18 cellular contexts compared by ENCODE assay signal in genomic region chr16:3038256-3038655, GRCh38. TPM values are rescaled to one million over a fixed set of nuclear protein-coding genes. Genes with fewer than 3 reads are reported as not detected.
DNase-seq lines count a peak whose midpoint lies in the region; ATAC-seq, FAIRE-seq and TF ChIP-seq lines count a peak whose summit lies in the region.
"Had no signal": no experiment of that assay in that cellular context is flagged by ENCODE, and none has a peak within 500 bp of the region (broad histone marks: within the 10 kb centered on the region; RNA-seq: fewer than 3 reads in every experiment).

No MANE protein-coding gene starts in this region.

- no peak for TF ChIP-seq CTCF in Calu3 (IDR thresholded peaks at IDR 0.05; ENCODE audit: unreplicated experiment)
- no peak for TF ChIP-seq CTCF in K562 (IDR thresholded peaks at IDR 0.05 in 2 of 3, conservative IDR thresholded peaks at IDR 0.05 in 1 of 3; ENCODE audit: insufficient read depth in 2 of 3, low read depth in 1 of 3, low read length in 3 of 3)
- no peak for TF ChIP-seq CTCF in left lung (IDR thresholded peaks at IDR 0.05)

- no peak for TF ChIP-seq POLR2A in K562 (conservative IDR thresholded peaks at IDR 0.05)

- in situ Hi-C loops in K562 (cut with MboI) = no loop called here

- peak overlapping the region; percentile 74 for H3K4me3 Mint-ChIP-seq in Calu3 (ENCODE audit: low read depth, unreplicated experiment)
- H3K4me3 Mint-ChIP-seq in naive thymus-derived CD4-positive, alpha-beta T cell = no peak overlapping the region
- no peak overlapping the region for H3K4me3 Mint-ChIP-seq in activated CD4-positive, alpha-beta memory T cell treated with anti-CD3 and anti-CD28 coated beads for 36 hours
- H3K4me3 Mint-ChIP-seq: activated B cell treated with CpG ODN at 0.5 μM for 24 hours; immature natural killer cell; stimulated activated naive B cell treated with anti-CD40 and anti-IgM and Interleukin-4, amounts not matched to agents 10 μg/mL and 1 μg/mL and 100 μg/mL, for 72 hours had no signal

- H3K4me3 ChIP-seq in HUES64 (ENCODE audit: low read length) = no peak overlapping the region
- H3K4me3 ChIP-seq in K562 = no peak overlapping the region
- no peak overlapping the region for H3K4me3 ChIP-seq in left lung
- H3K4me3 ChIP-seq in naive thymus-derived CD4-positive, alpha-beta T cell (ENCODE audit: low read length) = no peak overlapping the region
- H3K4me3 ChIP-seq: SK-N-MC had no signal

- FAIRE-seq in K562 (lab: Jason Lieb, UNC) = no peak
- FAIRE-seq: GM12892 had no signal

- no peaks in the 10 kb centered on the region for H3K9me1 ChIP-seq in K562 (ENCODE audit: control insufficient read depth, insufficient read depth, low read length)

- no peak overlapping the region for H2AFZ ChIP-seq in K562 (ENCODE audit: low read depth, low read length)

- CTCF ChIA-PET in Calu3 (lab: Charles Lee) (interaction anchor here (0.7 to 2.3 kb wide), 6 partner anchors 10 to 120 kb away, joined by 3 to 10 read pairs (median 5); no protein-coding TSS in a partner anchor), K562 (lab: Yijun Ruan, JAX; ENCODE audit: low intra/inter-chr PET ratio) (no interaction called here)
- CTCF ChIA-PET in naive thymus-derived CD4-positive, alpha-beta T cell (lab: Charles Lee) = interaction anchor here (0.8 to 1.4 kb wide), 2 partner anchors 8 to 10 kb away, joined by 4 to 5 read pairs; no protein-coding TSS in a partner anchor
- CTCF ChIA-PET in activated CD4-positive, alpha-beta memory T cell treated with anti-CD3 and anti-CD28 coated beads for 36 hours (lab: Charles Lee) = interaction anchor here (0.7 to 3.5 kb wide), 2 partner anchors 9 to 93 kb away, joined by 3 to 32 read pairs; no protein-coding TSS in a partner anchor

- no peaks in the 10 kb centered on the region for H3K79me2 ChIP-seq in K562 (ENCODE audit: control insufficient read depth, insufficient read depth, low read length)

- WGBS in HUES64 = 68% methylated on average over 11 of the region's 11 CpGs
- 6% methylated on average over 11 of the region's 11 CpGs for WGBS in K562 (ENCODE audit: insufficient coverage, low coverage, missing lambda C conversion rate)

- H3K27me3 Mint-ChIP-seq in Calu3 (ENCODE audit: unreplicated experiment) = peaks cover under 1% of the 10 kb centered on the region
- peaks cover 53 to 69% (median 61%) of the 10 kb centered on the region in 5 donors for H3K27me3 Mint-ChIP-seq in naive thymus-derived CD4-positive, alpha-beta T cell
- H3K27me3 Mint-ChIP-seq in activated CD4-positive, alpha-beta memory T cell treated with anti-CD3 and anti-CD28 coated beads for 36 hours = peaks cover 51% of the 10 kb centered on the region

- H3K4me2 ChIP-seq in K562 (ENCODE audit: insufficient read depth, low read length) = no peak overlapping the region

- H3K9ac ChIP-seq in HUES64 (ENCODE audit: low read depth, low read length) (peak overlapping the region; percentile 14; the same call in 1 of the 2 replicates), K562 (ENCODE audit: insufficient read depth in 1 of 2, low read depth in 2 of 2, low read length in 2 of 2) (peak overlapping the region in 1 of 2 experiments; percentile 17; a peak in 1 of 4 replicates)

- H3K27ac ChIP-seq in HUES64 (ENCODE audit: low read depth, low read length) (peak overlapping the region; percentile 52; the same call in 1 of the 2 replicates), K562 (ENCODE audit: extremely low read depth, low read depth, low read length) (no peak overlapping the region), left lung (no peak overlapping the region)
- H3K27ac ChIP-seq in naive thymus-derived CD4-positive, alpha-beta T cell (ENCODE audit: low read depth, low read length) = no peak overlapping the region
- H3K27ac ChIP-seq: HL-60, SK-N-MC had no signal

- BruUV-seq in Calu3 (replicated peaks; lab: Mats Ljungman, UMichigan) (no TSS peak), K562 (replicated peaks; lab: Mats Ljungman, UMichigan) (no TSS peak)

- intact Hi-C loops in Calu3 (cut with micrococcal nuclease; ENCODE audit: unreplicated experiment) (no loop called here), K562 (cut with micrococcal nuclease) (no loop called here), left lung (cut with DNase I) (no loop called here)
- intact Hi-C loops in naive thymus-derived CD4-positive, alpha-beta T cell (cut with micrococcal nuclease) = no loop called here
- intact Hi-C loops in activated CD4-positive, alpha-beta memory T cell treated with anti-CD3 and anti-CD28 coated beads for 36 hours (cut with micrococcal nuclease) = no loop called here

- peaks cover 8% of the 10 kb centered on the region for H4K20me1 ChIP-seq in K562 (replicated peaks; ENCODE audit: control insufficient read depth, insufficient read depth, low read length)

- TF ChIP-seq RAD21 in K562 (CRISPR knock-in tag; conservative IDR thresholded peaks at IDR 0.05 in 1 of 2, IDR thresholded peaks at IDR 0.05 in 1 of 2) = no peak

- POLR2A ChIA-PET in K562 (lab: Yijun Ruan, JAX) = interaction anchor here (0.6 to 1.0 kb wide), 3 partner anchors 38 to 197 kb away, joined by 3 read pairs; partner anchors contain the start of gene ZNF200
- POLR2A ChIA-PET in naive thymus-derived CD4-positive, alpha-beta T cell (lab: Charles Lee) = interaction anchor here (0.9 to 1.6 kb wide), 5 partner anchors 9 to 92 kb away, joined by 3 to 5 read pairs (median 3); no protein-coding TSS in a partner anchor
- POLR2A ChIA-PET in activated CD4-positive, alpha-beta memory T cell treated with anti-CD3 and anti-CD28 coated beads for 36 hours (lab: Charles Lee) = interaction anchor here (1.7 kb wide), 1 partner anchor 27 kb away, joined by 4 read pairs; the partner anchor contains the start of gene IL32

- DNase-seq in Calu3 = peak; percentile 79
- no peak for DNase-seq in K562 (ENCODE audit: extremely low read depth in 1 of 4, low spot score in 3 of 4)
- DNase-seq in left lung = no peak
- no peak for DNase-seq in NCI-H774 (lab: John Stamatoyannopoulos, UW)
- DNase-seq in naive thymus-derived CD4-positive, alpha-beta T cell = no peak
- DNase-seq in SIG-M5 (lab: John Stamatoyannopoulos, UW) = no peak
- DNase-seq in activated CD4-positive, alpha-beta memory T cell treated with anti-CD3 and anti-CD28 coated beads for 36 hours = no peak
- DNase-seq: activated B cell treated with CpG ODN at 0.5 μM for 24 hours; immature natural killer cell; MM.1S; stimulated activated CD4-positive, alpha-beta T cell treated with anti-CD3 and anti-CD28 coated beads, Interleukin-4, amount 100 ng/mL, for 4 hours; stimulated activated naive B cell treated with anti-CD40 and anti-IgM and Interleukin-4, amounts not matched to agents 10 μg/mL and 1 μg/mL and 100 μg/mL, for 72 hours had no signal

- peaks cover 9% of the 10 kb centered on the region for H3K4me1 Mint-ChIP-seq in Calu3 (ENCODE audit: low read depth, unreplicated experiment)
- peaks cover 0 to 11% (median 9%) of the 10 kb centered on the region in 7 donors for H3K4me1 Mint-ChIP-seq in naive thymus-derived CD4-positive, alpha-beta T cell
- H3K4me1 Mint-ChIP-seq in activated CD4-positive, alpha-beta memory T cell treated with anti-CD3 and anti-CD28 coated beads for 36 hours (ENCODE audit: low read depth) = peaks cover 14% of the 10 kb centered on the region

- peak overlapping the region; percentile 35 for H3K27ac Mint-ChIP-seq in Calu3 (ENCODE audit: unreplicated experiment)
- H3K27ac Mint-ChIP-seq in naive thymus-derived CD4-positive, alpha-beta T cell = no peak overlapping the region
- H3K27ac Mint-ChIP-seq in activated CD4-positive, alpha-beta memory T cell treated with anti-CD3 and anti-CD28 coated beads for 36 hours = no peak overlapping the region
- H3K27ac Mint-ChIP-seq: activated B cell treated with CpG ODN at 0.5 μM for 24 hours; immature natural killer cell; stimulated activated naive B cell treated with anti-CD40 and anti-IgM and Interleukin-4, amounts not matched to agents 10 μg/mL and 1 μg/mL and 100 μg/mL, for 72 hours had no signal

- peaks cover 58% of the 10 kb centered on the region for H3K27me3 ChIP-seq in HUES64 (ENCODE audit: insufficient read depth, low read length)
- peaks cover 54 to 67% of the 10 kb centered on the region in 2 experiments for H3K27me3 ChIP-seq in K562 (ENCODE audit: control insufficient read depth in 2 of 2, insufficient read depth in 2 of 2, low read length in 2 of 2)
- peaks cover 36 to 98% of the 10 kb centered on the region in 2 donors for H3K27me3 ChIP-seq in left lung
- peaks cover 12 to 48% of the 10 kb centered on the region in 2 donors for H3K27me3 ChIP-seq in naive thymus-derived CD4-positive, alpha-beta T cell (ENCODE audit: control insufficient read depth in 2 of 2, insufficient read depth in 2 of 2, low read length in 2 of 2)

- no peaks in the 10 kb centered on the region for H3K9me3 Mint-ChIP-seq in Calu3 (ENCODE audit: low read depth, unreplicated experiment)
- H3K9me3 Mint-ChIP-seq in naive thymus-derived CD4-positive, alpha-beta T cell = no peaks in the 10 kb centered on the region
- H3K9me3 Mint-ChIP-seq in activated CD4-positive, alpha-beta memory T cell treated with anti-CD3 and anti-CD28 coated beads for 36 hours = no peaks in the 10 kb centered on the region
- H3K9me3 Mint-ChIP-seq: activated B cell treated with CpG ODN at 0.5 μM for 24 hours; immature natural killer cell; stimulated activated naive B cell treated with anti-CD40 and anti-IgM and Interleukin-4, amounts not matched to agents 10 μg/mL and 1 μg/mL and 100 μg/mL, for 72 hours had no signal

- H3K36me3 Mint-ChIP-seq in Calu3 (ENCODE audit: insufficient read depth, unreplicated experiment) = peaks cover 36% of the 10 kb centered on the region
- H3K36me3 Mint-ChIP-seq in naive thymus-derived CD4-positive, alpha-beta T cell = no peaks in the 10 kb centered on the region
- H3K36me3 Mint-ChIP-seq in activated CD4-positive, alpha-beta memory T cell treated with anti-CD3 and anti-CD28 coated beads for 36 hours = no peaks in the 10 kb centered on the region
- H3K36me3 Mint-ChIP-seq: immature natural killer cell had no signal

- TF ChIP-seq EP300 in K562 (IDR thresholded peaks at IDR 0.05; ENCODE audit: low read length) = no peak

- H3K9me3 ChIP-seq in HUES64 (ENCODE audit: insufficient read depth, low read depth, low read length) (no peaks in the 10 kb centered on the region), K562 (replicated peaks; ENCODE audit: control insufficient read depth, insufficient read depth, low read depth, low read length) (no peaks in the 10 kb centered on the region), left lung (no peaks in the 10 kb centered on the region)
- H3K9me3 ChIP-seq in naive thymus-derived CD4-positive, alpha-beta T cell (ENCODE audit: control insufficient read depth in 2 of 3, low read length in 3 of 3) = no peaks in the 10 kb centered on the region

- H3K36me3 ChIP-seq in HUES64 (ENCODE audit: insufficient read depth, low read length) = no peaks in the 10 kb centered on the region
- no peaks in the 10 kb centered on the region for H3K36me3 ChIP-seq in K562 (ENCODE audit: control insufficient read depth, insufficient read depth, low read length)
- no peaks in the 10 kb centered on the region for H3K36me3 ChIP-seq in left lung
- H3K36me3 ChIP-seq in naive thymus-derived CD4-positive, alpha-beta T cell (ENCODE audit: control insufficient read depth in 2 of 3, insufficient read depth in 3 of 3, low read length in 3 of 3) = no peaks in the 10 kb centered on the region

- peak; percentile 61 for ATAC-seq in K562
- ATAC-seq in left lung = peak; percentile 27
- no peak for ATAC-seq in naive thymus-derived CD4-positive, alpha-beta T cell
- ATAC-seq: stimulated activated naive B cell treated with anti-CD40 and anti-IgM and Interleukin-4, amounts not matched to agents 10 μg/mL and 1 μg/mL and 100 μg/mL, for 72 hours had no signal

- H3K4me1 ChIP-seq in HUES64 (ENCODE audit: insufficient read depth, low read length) (peaks cover 5% of the 10 kb centered on the region; the same call in 1 of the 2 replicates), K562 (replicated peaks in 1 of 2; ENCODE audit: control insufficient read depth in 2 of 2, insufficient read depth in 2 of 2, low read length in 2 of 2) (peaks cover 0 to 16% of the 10 kb centered on the region in 2 experiments; a peak in 2 of 5 replicates), left lung (peaks cover 0 to 19% of the 10 kb centered on the region in 2 donors)
- peaks cover 0 to 6% of the 10 kb centered on the region in 2 donors for H3K4me1 ChIP-seq in naive thymus-derived CD4-positive, alpha-beta T cell (ENCODE audit: control insufficient read depth in 2 of 2, insufficient read depth in 2 of 2, low read length in 2 of 2)

RNA-seq across cellular contexts. Expression of gene BICDL2, which starts 1.5 kb away (rescaled TPM):
- 59.4 and 70.9 TPM in 2 replicates for total RNA-seq in Calu3 (2022)
- polyA plus RNA-seq in HUES64 (2013, experiment 1 of 2) = 1.7 TPM
- polyA plus RNA-seq in HUES64 (2013, experiment 2 of 2) = 2.1 TPM
- total RNA-seq in K562 (2011; cell fraction: chromatin; rRNA removed; ENCODE audit: low replicate concordance) = 0.23 and 0.65 TPM in 2 replicates
- total RNA-seq in K562 (2011; cell fraction: nucleolus; rRNA removed) = 1.1 and 1.2 TPM in 2 replicates
- 0.29 and 0.46 TPM in 2 replicates for total RNA-seq in K562 (2011; cell fraction: nucleoplasm; rRNA removed)
- 0.09 and 0.12 TPM in 2 replicates for total RNA-seq in K562 (2014; rRNA removed)
- total RNA-seq in K562 (2014; rRNA removed; fragmentation: Illumina TruSeq; extraction: Trizol) = not detected in 2 replicates
- total RNA-seq in K562 (2015; rRNA removed; fragmentation: Illumina TruSeq; extraction: Trizol) = 0.08 TPM in 1 of 2 replicates, not detected in the other
- total RNA-seq in K562 (2021) = 0.09 TPM in 2 replicates
- 0.18 and 0.28 TPM in 2 replicates for polyA plus RNA-seq in K562 (2011; rRNA removed)
- 0.32 and 0.63 TPM in 2 replicates for polyA plus RNA-seq in K562 (2011; cell fraction: cytosol; rRNA removed)
- polyA plus RNA-seq in K562 (2011; cell fraction: nucleus; rRNA removed) = 0.28 and 0.41 TPM in 2 replicates
- polyA plus RNA-seq in K562 (2012) = 0.17 and 0.27 TPM in 2 replicates
- not detected in 2 replicates for polyA plus RNA-seq in K562 (2014; fragmentation: Illumina TruSeq; extraction: Trizol)
- not detected for polyA plus RNA-seq in K562 (2014; fragmentation: Nextera tagmentation; extraction: Ambion mirVana)
- polyA plus RNA-seq in K562 (2014; rRNA removed) = not detected in 2 replicates
- polyA minus RNA-seq in K562 (2011; rRNA and poly(A)+ RNA removed) = not detected in 2 replicates
- 0.57 TPM in 1 of 2 replicates, not detected in the other for polyA minus RNA-seq in K562 (2011; cell fraction: cytosol; rRNA and poly(A)+ RNA removed)
- 0.44 and 0.54 TPM in 2 replicates for polyA minus RNA-seq in K562 (2011; cell fraction: nucleus; rRNA and poly(A)+ RNA removed)
- 10 to 100 TPM; 10.8 to 18.1 TPM for total RNA-seq in left lung
- 1 to 10 TPM in 1 of 5 experiments, not detected in 4; 1.0 TPM for total RNA-seq in naive thymus-derived CD4-positive, alpha-beta T cell
- polyA plus RNA-seq in naive thymus-derived CD4-positive, alpha-beta T cell = not detected
- total RNA-seq in activated CD4-positive, alpha-beta memory T cell treated with anti-CD3 and anti-CD28 coated beads for 36 hours = under 1 TPM; 0.40 to 0.46 TPM
- total RNA-seq: activated B cell treated with CpG ODN at 0.5 μM for 24 hours, myocyte, right cardiac atrium had no signal
- polyA plus RNA-seq: immature natural killer cell, right cardiac atrium had no signal

RNA-seq across cellular contexts. Expression of gene MMP25, which starts 8.1 kb away (rescaled TPM):
- total RNA-seq in Calu3 (2022) (0.27 and 0.31 TPM in 2 replicates), K562 (2014; rRNA removed) (not detected in 2 replicates), K562 (2014; rRNA removed; fragmentation: Illumina TruSeq; extraction: Trizol) (not detected in 2 replicates), K562 (2015; rRNA removed; fragmentation: Illumina TruSeq; extraction: Trizol) (0.04 TPM in 1 of 2 replicates, not detected in the other), K562 (2021) (0.09 TPM in 1 of 2 replicates, not detected in the other), left lung (10 to 100 TPM in 1 of 2 donors, 1 to 10 TPM in 1; 2.4 to 91.9 TPM)
- polyA plus RNA-seq in HUES64 (2013, experiment 1 of 2) = 8.3 TPM
- 8.9 TPM for polyA plus RNA-seq in HUES64 (2013, experiment 2 of 2)
- total RNA-seq in K562 (2011; cell fraction: chromatin; rRNA removed; ENCODE audit: low replicate concordance) = 0.14 TPM in 1 of 2 replicates, not detected in the other
- 0.17 TPM in 1 of 2 replicates, not detected in the other for total RNA-seq in K562 (2011; cell fraction: nucleolus; rRNA removed)
- 0.07 and 0.15 TPM in 2 replicates for total RNA-seq in K562 (2011; cell fraction: nucleoplasm; rRNA removed)
- polyA plus RNA-seq in K562 (2011; rRNA removed) (not detected in 2 replicates), K562 (2014; fragmentation: Illumina TruSeq; extraction: Trizol) (0.03 TPM in 1 of 2 replicates, not detected in the other), K562 (2014; fragmentation: Nextera tagmentation; extraction: Ambion mirVana) (not detected), K562 (2014; rRNA removed) (not detected in 2 replicates)
- polyA plus RNA-seq in K562 (2011; cell fraction: cytosol; rRNA removed) = 0.01 TPM in 1 of 2 replicates, not detected in the other
- 0.03 and 0.08 TPM in 2 replicates for polyA plus RNA-seq in K562 (2011; cell fraction: nucleus; rRNA removed)
- 0.51 and 0.58 TPM in 2 replicates for polyA plus RNA-seq in K562 (2012)
- polyA minus RNA-seq in K562 (2011; rRNA and poly(A)+ RNA removed) = not detected in 2 replicates
- 0.19 TPM in 1 of 2 replicates, not detected in the other for polyA minus RNA-seq in K562 (2011; cell fraction: cytosol; rRNA and poly(A)+ RNA removed)
- polyA minus RNA-seq in K562 (2011; cell fraction: nucleus; rRNA and poly(A)+ RNA removed) = not detected in 2 replicates
- 10 to 100 TPM in 2 of 5 experiments, 1 to 10 TPM in 1, under 1 TPM in 2; 0.73 to 64.4 (median 3.7) TPM for total RNA-seq in naive thymus-derived CD4-positive, alpha-beta T cell
- under 1 TPM; 0.64 to 0.93 TPM for polyA plus RNA-seq in naive thymus-derived CD4-positive, alpha-beta T cell
- total RNA-seq in activated CD4-positive, alpha-beta memory T cell treated with anti-CD3 and anti-CD28 coated beads for 36 hours = 1 to 10 TPM; 2.2 TPM

RNA-seq across cellular contexts. Expression of gene THOC6, which starts 14.4 kb away (rescaled TPM):
- 50.8 and 54.4 TPM in 2 replicates for total RNA-seq in Calu3 (2022)
- 53.2 TPM for polyA plus RNA-seq in HUES64 (2013, experiment 1 of 2)
- 46.4 TPM for polyA plus RNA-seq in HUES64 (2013, experiment 2 of 2)
- 53.2 and 110 TPM in 2 replicates for total RNA-seq in K562 (2011; cell fraction: chromatin; rRNA removed; ENCODE audit: low replicate concordance)
- 76.5 and 89.0 TPM in 2 replicates for total RNA-seq in K562 (2011; cell fraction: nucleolus; rRNA removed)
- total RNA-seq in K562 (2011; cell fraction: nucleoplasm; rRNA removed) = 47.3 and 55.1 TPM in 2 replicates
- total RNA-seq in K562 (2014; rRNA removed) = 51.2 and 66.7 TPM in 2 replicates
- total RNA-seq in K562 (2014; rRNA removed; fragmentation: Illumina TruSeq; extraction: Trizol) = 13.2 and 22.3 TPM in 2 replicates
- total RNA-seq in K562 (2015; rRNA removed; fragmentation: Illumina TruSeq; extraction: Trizol) = 42.7 and 46.7 TPM in 2 replicates
- 65.4 and 70.1 TPM in 2 replicates for total RNA-seq in K562 (2021)
- polyA plus RNA-seq in K562 (2011; rRNA removed) = 38.7 and 47.4 TPM in 2 replicates
- polyA plus RNA-seq in K562 (2011; cell fraction: cytosol; rRNA removed) = 53.0 and 93.1 TPM in 2 replicates
- 154 TPM in 2 replicates for polyA plus RNA-seq in K562 (2011; cell fraction: nucleus; rRNA removed)
- polyA plus RNA-seq in K562 (2012) = 65.3 and 65.6 TPM in 2 replicates
- 42.3 and 48.3 TPM in 2 replicates for polyA plus RNA-seq in K562 (2014; fragmentation: Illumina TruSeq; extraction: Trizol)
- 1 to 10 TPM; 2.5 to 5.5 TPM for polyA plus RNA-seq in K562 (2014; fragmentation: Nextera tagmentation; extraction: Ambion mirVana)
- polyA plus RNA-seq in K562 (2014; rRNA removed) = 64.5 and 66.6 TPM in 2 replicates
- polyA minus RNA-seq in K562 (2011; rRNA and poly(A)+ RNA removed) = 19.6 and 28.3 TPM in 2 replicates
- 32.0 and 41.0 TPM in 2 replicates for polyA minus RNA-seq in K562 (2011; cell fraction: cytosol; rRNA and poly(A)+ RNA removed)
- polyA minus RNA-seq in K562 (2011; cell fraction: nucleus; rRNA and poly(A)+ RNA removed) = 17.4 and 24.7 TPM in 2 replicates
- total RNA-seq in left lung = 10 to 100 TPM; 24.0 to 38.7 TPM
- total RNA-seq in naive thymus-derived CD4-positive, alpha-beta T cell = 10 to 100 TPM; 25.3 to 55.5 (median 26.0) TPM
- 10 to 100 TPM; 46.3 to 60.6 TPM for polyA plus RNA-seq in naive thymus-derived CD4-positive, alpha-beta T cell
- 10 to 100 TPM; 41.2 to 42.7 TPM for total RNA-seq in activated CD4-positive, alpha-beta memory T cell treated with anti-CD3 and anti-CD28 coated beads for 36 hours

RNA-seq across cellular contexts. Expression of gene HCFC1R1, which starts 14.5 kb away (rescaled TPM):
- 61.1 and 75.4 TPM in 2 replicates for total RNA-seq in Calu3 (2022)
- 64.6 TPM for polyA plus RNA-seq in HUES64 (2013, experiment 1 of 2)
- polyA plus RNA-seq in HUES64 (2013, experiment 2 of 2) = 74.2 TPM
- total RNA-seq in K562 (2011; cell fraction: chromatin; rRNA removed; ENCODE audit: low replicate concordance) = 4.0 and 6.9 TPM in 2 replicates
- total RNA-seq in K562 (2011; cell fraction: nucleolus; rRNA removed) = 7.2 and 7.8 TPM in 2 replicates
- total RNA-seq in K562 (2011; cell fraction: nucleoplasm; rRNA removed) = 2.9 and 7.3 TPM in 2 replicates
- 19.3 and 32.1 TPM in 2 replicates for total RNA-seq in K562 (2014; rRNA removed)
- 3.9 and 5.1 TPM in 2 replicates for total RNA-seq in K562 (2014; rRNA removed; fragmentation: Illumina TruSeq; extraction: Trizol)
- total RNA-seq in K562 (2015; rRNA removed; fragmentation: Illumina TruSeq; extraction: Trizol) = 9.4 and 11.2 TPM in 2 replicates
- 27.8 and 29.0 TPM in 2 replicates for total RNA-seq in K562 (2021)
- polyA plus RNA-seq in K562 (2011; rRNA removed) = 5.2 and 8.1 TPM in 2 replicates
- 14.9 and 33.5 TPM in 2 replicates for polyA plus RNA-seq in K562 (2011; cell fraction: cytosol; rRNA removed)
- polyA plus RNA-seq in K562 (2011; cell fraction: nucleus; rRNA removed) = 15.9 and 23.6 TPM in 2 replicates
- 33.0 and 38.8 TPM in 2 replicates for polyA plus RNA-seq in K562 (2012)
- polyA plus RNA-seq in K562 (2014; fragmentation: Illumina TruSeq; extraction: Trizol) = 15.6 and 31.2 TPM in 2 replicates
- polyA plus RNA-seq in K562 (2014; fragmentation: Nextera tagmentation; extraction: Ambion mirVana) = 1 to 10 TPM; 2.2 to 4.1 TPM
- polyA plus RNA-seq in K562 (2014; rRNA removed) = 19.2 and 24.0 TPM in 2 replicates
- polyA minus RNA-seq in K562 (2011; rRNA and poly(A)+ RNA removed) = 1.4 and 2.3 TPM in 2 replicates
- polyA minus RNA-seq in K562 (2011; cell fraction: cytosol; rRNA and poly(A)+ RNA removed) = 8.2 and 13.5 TPM in 2 replicates
- polyA minus RNA-seq in K562 (2011; cell fraction: nucleus; rRNA and poly(A)+ RNA removed) = 2.3 and 4.6 TPM in 2 replicates
- total RNA-seq in left lung = 10 to 100 TPM; 45.4 to 66.6 TPM
- total RNA-seq in naive thymus-derived CD4-positive, alpha-beta T cell = 10 to 100 TPM; 11.5 to 29.6 (median 14.9) TPM
- polyA plus RNA-seq in naive thymus-derived CD4-positive, alpha-beta T cell = 10 to 100 TPM; 12.0 to 24.6 TPM
- 10 to 100 TPM; 31.8 to 32.8 TPM for total RNA-seq in activated CD4-positive, alpha-beta memory T cell treated with anti-CD3 and anti-CD28 coated beads for 36 hours

RNA-seq across cellular contexts. Expression of gene TNFRSF12A, which starts 18.1 kb away (rescaled TPM):
- total RNA-seq in Calu3 (2022) (478 and 509 TPM in 2 replicates), K562 (2014; rRNA removed) (55.9 and 61.8 TPM in 2 replicates), K562 (2014; rRNA removed; fragmentation: Illumina TruSeq; extraction: Trizol) (15.5 and 16.0 TPM in 2 replicates), K562 (2015; rRNA removed; fragmentation: Illumina TruSeq; extraction: Trizol) (26.5 and 27.6 TPM in 2 replicates), K562 (2021) (29.3 and 32.1 TPM in 2 replicates), left lung (100 to 1,000 TPM; 118 to 126 TPM)
- 63.8 TPM for polyA plus RNA-seq in HUES64 (2013, experiment 1 of 2)
- polyA plus RNA-seq in HUES64 (2013, experiment 2 of 2) = 60.7 TPM
- total RNA-seq in K562 (2011; cell fraction: chromatin; rRNA removed; ENCODE audit: low replicate concordance) = 22.8 and 80.5 TPM in 2 replicates
- 79.5 and 92.2 TPM in 2 replicates for total RNA-seq in K562 (2011; cell fraction: nucleolus; rRNA removed)
- total RNA-seq in K562 (2011; cell fraction: nucleoplasm; rRNA removed) = 54.3 and 65.7 TPM in 2 replicates
- polyA plus RNA-seq in K562 (2011; rRNA removed) (25.7 and 30.0 TPM in 2 replicates), K562 (2014; fragmentation: Illumina TruSeq; extraction: Trizol) (19.0 and 26.3 TPM in 2 replicates), K562 (2014; fragmentation: Nextera tagmentation; extraction: Ambion mirVana) (under 1 TPM; 0.41 to 0.66 TPM), K562 (2014; rRNA removed) (46.8 and 52.9 TPM in 2 replicates)
- polyA plus RNA-seq in K562 (2011; cell fraction: cytosol; rRNA removed) = 31.2 and 111 TPM in 2 replicates
- 55.9 and 141 TPM in 2 replicates for polyA plus RNA-seq in K562 (2011; cell fraction: nucleus; rRNA removed)
- 22.9 and 23.5 TPM in 2 replicates for polyA plus RNA-seq in K562 (2012)
- polyA minus RNA-seq in K562 (2011; rRNA and poly(A)+ RNA removed) = 3.7 and 7.9 TPM in 2 replicates
- 25.0 and 27.7 TPM in 2 replicates for polyA minus RNA-seq in K562 (2011; cell fraction: cytosol; rRNA and poly(A)+ RNA removed)
- 29.5 and 30.0 TPM in 2 replicates for polyA minus RNA-seq in K562 (2011; cell fraction: nucleus; rRNA and poly(A)+ RNA removed)
- total RNA-seq in naive thymus-derived CD4-positive, alpha-beta T cell = 1 to 10 TPM in 3 of 5 experiments, under 1 TPM in 2; 0.57 to 5.9 (median 1.1) TPM
- not detected for polyA plus RNA-seq in naive thymus-derived CD4-positive, alpha-beta T cell
- total RNA-seq in activated CD4-positive, alpha-beta memory T cell treated with anti-CD3 and anti-CD28 coated beads for 36 hours = 1 to 10 TPM; 6.5 to 8.6 TPM

Comparison
In these comparisons a context has a peak if more than half of its experiments do, and no peak if none do; other contexts are left out.
1. RNA of gene BICDL2, which starts 1.5 kb away (total RNA-seq): 59.4 to 70.9 TPM in Calu3 and 10.8 to 18.1 TPM in left lung; 0.40 to 0.46 TPM in activated CD4-positive, alpha-beta memory T cell treated with anti-CD3 and anti-CD28 coated beads for 36 hours, 0.08 to 1.2 TPM in K562 and 1.0 TPM in naive thymus-derived CD4-positive, alpha-beta T cell; every median in the first group is over 4 times any median in the second.